In the genomic region with DNA sequence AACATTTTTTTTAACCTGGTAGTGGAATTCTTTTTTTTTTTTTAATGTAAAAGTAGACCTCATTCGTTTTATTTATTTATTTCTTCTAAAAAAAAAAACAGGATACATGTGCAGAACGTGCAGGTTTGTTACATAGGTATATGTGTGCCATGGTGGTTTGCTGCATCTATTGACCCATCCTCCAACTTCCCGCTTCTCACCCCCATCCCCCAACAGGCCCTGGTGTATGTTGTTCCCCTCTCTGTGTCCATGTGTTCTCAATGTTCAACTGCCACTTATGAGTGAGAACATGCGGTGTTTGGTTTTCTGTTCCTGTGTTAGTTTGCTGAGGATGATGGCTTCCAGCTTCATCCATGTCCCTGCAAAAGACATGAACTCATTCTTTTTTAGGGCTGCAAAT, we compare ENCODE assay signal across 6 cellular contexts. TPM values are rescaled to one million over a fixed set of nuclear protein-coding genes. Genes with fewer than 3 reads are reported as not detected.
"Had no signal": no experiment of that assay in that cellular context is flagged by ENCODE, and none has a peak within 500 bp of the region (broad histone marks: within the 10 kb centered on the region; RNA-seq: fewer than 3 reads in every experiment).

No MANE protein-coding gene starts in this region.

RNA-seq across cellular contexts. Expression of gene TACC2, which starts 29.0 kb away (rescaled TPM):
- total RNA-seq: activated CD4-positive, alpha-beta T cell treated with anti-CD3 and anti-CD28 coated beads for 36 hours; activated CD8-positive, alpha-beta memory T cell treated with anti-CD3 and anti-CD28 coated beads, Interleukin-2, amount 10 ng/mL, durations not matched to agents 7 days and 5 days; activated CD8-positive, alpha-beta T cell treated with anti-CD3 and anti-CD28 coated beads, Interleukin-2, amount 10 ng/mL, durations not matched to agents 7 days and 5 days; activated T-helper 2 cell treated with anti-CD3 and anti-CD28 coated beads, Interferon-gamma antibody, Interleukin-2, Interleukin-4, amounts not matched to agents 10 μg/mL and 5 μg/mL and 100 μg/mL, durations not matched to agents 14 hours and 24 hours and 36 hours; naive thymus-derived CD8-positive, alpha-beta T cell; T-helper 2 cell treated with Interferon-gamma antibody and Interleukin-4, amounts not matched to agents 100 ng/mL and 5 ng/mL, for 36 hours had no signal
- polyA plus RNA-seq: naive thymus-derived CD8-positive, alpha-beta T cell had no signal
